14 cellular contexts compared by ENCODE assay signal in genomic region chr17:72297326-72298115, GRCh38.
DNase-seq lines count a peak whose midpoint lies in the region; ATAC-seq and TF ChIP-seq lines count a peak whose summit lies in the region.
"Had no signal": no experiment of that assay in that cellular context is flagged by ENCODE, and none has a peak within 500 bp of the region (broad histone marks: within the 10 kb centered on the region; RNA-seq: fewer than 3 reads in every experiment).

No MANE protein-coding gene starts in this region.

- H3K4me3 Mint-ChIP-seq in T-helper 17 cell (no peak overlapping the region), HFFc6 (no peak overlapping the region)

- H3K4me1 ChIP-seq in heart right ventricle (peaks cover 0 to 22% (median 11%) of the 10 kb centered on the region in 9 donors), smooth muscle cell (ENCODE audit: low read depth) (no peaks in the 10 kb centered on the region), MM.1S (ENCODE audit: low read length) (no peaks in the 10 kb centered on the region)

- ATAC-seq in heart right ventricle (peak; percentile 45 to 76 (median 66)), T-helper 17 cell (no peak)
- ATAC-seq: K562 had no signal

- H3K9me3 ChIP-seq in heart right ventricle, result no peaks in the 10 kb centered on the region
- no peaks in the 10 kb centered on the region for H3K9me3 ChIP-seq in smooth muscle cell (replicated peaks; ENCODE audit: low read depth)
- no peaks in the 10 kb centered on the region for H3K9me3 ChIP-seq in MM.1S (replicated peaks; ENCODE audit: insufficient read depth, low read length)
- H3K9me3 ChIP-seq in T-helper 17 cell (ENCODE audit: control insufficient read depth, low read length, poor library complexity, severe bottlenecking), result no peaks in the 10 kb centered on the region

- no peak overlapping the region for H3K4me3 ChIP-seq in heart right ventricle
- H3K4me3 ChIP-seq in smooth muscle cell, result no peak overlapping the region
- no peak overlapping the region for H3K4me3 ChIP-seq in MM.1S (ENCODE audit: low read length)
- H3K4me3 ChIP-seq: K562 had no signal

- peak; percentile 4 for DNase-seq in HK-2 (ENCODE audit: unreplicated experiment)
- DNase-seq in SW480 (ENCODE audit: low spot score), result peak; percentile 80
- DNase-seq in heart right ventricle, result peak; percentile 14 to 17
- DNase-seq in smooth muscle cell (lab: John Stamatoyannopoulos, UW; ENCODE audit: unreplicated experiment), result no peak
- no peak for DNase-seq in MM.1S
- DNase-seq in stimulated activated naive CD4-positive, alpha-beta T cell treated with Interleukin-2 at 50 U/mL for 16 hours (lab: John Stamatoyannopoulos, UW), result no peak
- no peak for DNase-seq in T-helper 17 cell
- no peak for DNase-seq in HFFc6
- DNase-seq: activated CD4-positive, CD25-positive, alpha-beta regulatory T cell; activated T-cell treated with anti-CD3 and anti-CD28 coated beads, Interleukin-2, amount 50 U/mL, for 48 hours; cerebellar nuclear complex; SHP77 treated with DMSO at 0.1 percent for 48 hours; small intestine had no signal

- TF ChIP-seq CTCF in heart right ventricle (IDR thresholded peaks at IDR 0.05) (no peak), smooth muscle cell (IDR thresholded peaks at IDR 0.05; ENCODE audit: borderline replicate concordance, insufficient read depth, poor library complexity, severe bottlenecking) (no peak), MM.1S (IDR thresholded peaks at IDR 0.05; ENCODE audit: low read length) (no peak), HFFc6 (IDR thresholded peaks at IDR 0.05) (no peak)

- H3K79me2 ChIP-seq in smooth muscle cell (ENCODE audit: low read depth) (no peaks in the 10 kb centered on the region), MM.1S (ENCODE audit: low read length) (no peaks in the 10 kb centered on the region)

- H3K36me3 Mint-ChIP-seq in T-helper 17 cell (ENCODE audit: low read depth) (no peaks in the 10 kb centered on the region), HFFc6 (ENCODE audit: low read depth) (no peaks in the 10 kb centered on the region)

- H3K27ac Mint-ChIP-seq in T-helper 17 cell, result no peak overlapping the region
- no peak overlapping the region for H3K27ac Mint-ChIP-seq in HFFc6

- H2AFZ ChIP-seq in smooth muscle cell (ENCODE audit: low read depth) (no peak overlapping the region), MM.1S (ENCODE audit: low read length) (no peak overlapping the region)

- WGBS in heart right ventricle, 2 donors, result 29% methylated on average over 9 of the region's 9 CpGs
- 55% methylated on average over 9 of the region's 9 CpGs for WGBS in smooth muscle cell (ENCODE audit: low lambda C conversion rate)

- no peaks in the 10 kb centered on the region for H3K9me2 ChIP-seq in MM.1S (replicated peaks; ENCODE audit: insufficient read depth, low read length)

- intact Hi-C loops in heart right ventricle (cut with DNase I), result loop anchor here in 2 of 10 donors (10.0 kb wide), 2 partner anchors 103 to 173 kb away; partner anchors contain the start of gene SOX9 (in 1 of the 2)

- H3K27me3 Mint-ChIP-seq in T-helper 17 cell (peaks cover 5% of the 10 kb centered on the region), HFFc6 (ENCODE audit: insufficient read depth) (peaks cover 23% of the 10 kb centered on the region)

- H3K36me3 ChIP-seq in heart right ventricle (no peaks in the 10 kb centered on the region), smooth muscle cell (ENCODE audit: low read depth) (no peaks in the 10 kb centered on the region), MM.1S (replicated peaks; ENCODE audit: insufficient read depth, low read length) (no peaks in the 10 kb centered on the region)

- H3K9ac ChIP-seq in smooth muscle cell (ENCODE audit: low read depth), result no peak overlapping the region
- no peak overlapping the region for H3K9ac ChIP-seq in MM.1S (ENCODE audit: low read length)

- H3F3A ChIP-seq in smooth muscle cell (ENCODE audit: low read depth) (no peaks in the 10 kb centered on the region), MM.1S (ENCODE audit: insufficient read depth, low read length) (no peaks in the 10 kb centered on the region)

- H3K9me3 Mint-ChIP-seq in HFFc6, result no peaks in the 10 kb centered on the region

- H4K20me1 ChIP-seq in smooth muscle cell (ENCODE audit: low read depth) (no peaks in the 10 kb centered on the region), MM.1S (ENCODE audit: insufficient read depth, low read length) (no peaks in the 10 kb centered on the region)

- H3K27ac ChIP-seq in heart right ventricle (no peak overlapping the region), smooth muscle cell (ENCODE audit: low read depth) (peak overlapping the region; percentile 25), MM.1S (ENCODE audit: low read length) (no peak overlapping the region)

- H3K4me2 ChIP-seq in smooth muscle cell (peak overlapping the region; percentile 70), MM.1S (ENCODE audit: low read depth, low read length) (no peak overlapping the region)

- H3K4me1 Mint-ChIP-seq in T-helper 17 cell, result no peaks in the 10 kb centered on the region
- peaks cover 15% of the 10 kb centered on the region for H3K4me1 Mint-ChIP-seq in HFFc6 (ENCODE audit: low read depth)

- H3K27me3 ChIP-seq in heart right ventricle, result peaks cover 0 to 14% (median 0%) of the 10 kb centered on the region in 7 donors
- no peaks in the 10 kb centered on the region for H3K27me3 ChIP-seq in smooth muscle cell (ENCODE audit: low read depth)
- no peaks in the 10 kb centered on the region for H3K27me3 ChIP-seq in MM.1S (replicated peaks; ENCODE audit: insufficient read depth, low read length)

Comparison
In these comparisons a context has a peak if more than half of its experiments do, and no peak if none do; other contexts are left out.
1. DNase-seq: peak in HK-2 (single experiment), SW480 (single experiment) and heart right ventricle (2 of 2); none in smooth muscle cell (single experiment), MM.1S (single experiment), stimulated activated naive CD4-positive, alpha-beta T cell treated with Interleukin-2 at 50 U/mL for 16 hours (single experiment), T-helper 17 cell (0 of 3) and HFFc6 (single experiment).